In genomic region chr3:50572158-50572557, GRCh38 we compare ENCODE assay signal across 1 cellular context.
A peak's percentile ranks its signal among the peaks of the same experiment; 100 is the strongest.
TF ChIP-seq lines count a peak whose summit lies in the region.

No MANE protein-coding gene starts in this region.

TF ChIP-seq in GM12878, 131 proteins besides CTCF, POLR2A, EP300 and RAD21:
- TF ChIP-seq YY1 (IDR thresholded peaks at IDR 0.05; ENCODE audit: low read depth, low read length) (peak; percentile 74), BCLAF1 (IDR thresholded peaks at IDR 0.05) (no peak), SMC3 (IDR thresholded peaks at IDR 0.05; ENCODE audit: borderline replicate concordance, low read length) (peak; percentile 99), ZNF207 (IDR thresholded peaks at IDR 0.05; ENCODE audit: borderline replicate concordance) (0 out of 2 replicates have a peak, but pooled peaks have one; percentile 42), TCF12 (IDR thresholded peaks at IDR 0.05; ENCODE audit: low read depth, low read length) (no peak), MYC (IDR thresholded peaks at IDR 0.05; ENCODE audit: insufficient read depth, insufficient read length, insufficient replicate concordance, low read length, severe bottlenecking) (no peak), SPI1 (IDR thresholded peaks at IDR 0.05; ENCODE audit: borderline replicate concordance, insufficient read depth, low read depth, low read length) (peak; percentile 10; the same call in 1 of the 2 replicates), ZBED1 (IDR thresholded peaks at IDR 0.05; ENCODE audit: borderline replicate concordance) (no peak), ZSCAN29 (IDR thresholded peaks at IDR 0.05) (no peak), SP1 (IDR thresholded peaks at IDR 0.05; ENCODE audit: low read depth, low read length) (peak; percentile 20), RB1 (IDR thresholded peaks at IDR 0.05; ENCODE audit: borderline replicate concordance) (0 out of 2 replicates have a peak, but pooled peaks have one; percentile 36)
